1 cellular context compared by ENCODE assay signal in genomic region chr1:181104790-181105133, GRCh38.
TF ChIP-seq lines count a peak whose summit lies in the region.

No MANE protein-coding gene starts in this region.

TF ChIP-seq in K562, 482 proteins besides CTCF, POLR2A, EP300 and RAD21 (continued from another document and continues in another):
- no peak for TF ChIP-seq RNF219 (CRISPR knock-in tag; IDR thresholded peaks at IDR 0.05)
- TF ChIP-seq TSC22D4 (tag; IDR thresholded peaks at IDR 0.05) = no peak
- peak; percentile 72 for TF ChIP-seq ZBTB7A (IDR thresholded peaks at IDR 0.05; ENCODE audit: borderline replicate concordance, control insufficient read depth, low read depth, low read length)
- TF ChIP-seq ETV1 (tag; conservative IDR thresholded peaks at IDR 0.05; ENCODE audit: low read depth) = no peak
- no peak for TF ChIP-seq NR3C1 (CRISPR knock-in tag; IDR thresholded peaks at IDR 0.05)
- no peak for TF ChIP-seq SREBF1 (IDR thresholded peaks at IDR 0.05; ENCODE audit: borderline replicate concordance, low read depth, low read length)
- no peak for TF ChIP-seq MYNN (IDR thresholded peaks at IDR 0.05)
- no peak for TF ChIP-seq MYNN (CRISPR knock-in tag; IDR thresholded peaks at IDR 0.05)
- no peak for TF ChIP-seq SRSF3 (IDR thresholded peaks at IDR 0.05; ENCODE audit: insufficient read depth, low read length)
- TF ChIP-seq TAF15 (IDR thresholded peaks at IDR 0.05; ENCODE audit: low read depth, low read length) = no peak
- TF ChIP-seq SRF (CRISPR knock-in tag; IDR thresholded peaks at IDR 0.05) = no peak
- TF ChIP-seq TAF9B (IDR thresholded peaks at IDR 0.05; ENCODE audit: partially characterized antibody) = no peak
- TF ChIP-seq STAT5A (IDR thresholded peaks at IDR 0.05; ENCODE audit: borderline replicate concordance, low read length) = no peak
- TF ChIP-seq HOMEZ (CRISPR knock-in tag; IDR thresholded peaks at IDR 0.05) = no peak
- TF ChIP-seq ZNF274 (IDR thresholded peaks at IDR 0.05; ENCODE audit: borderline replicate concordance, low read depth, low read length) = no peak
- TF ChIP-seq ARID1B (IDR thresholded peaks at IDR 0.05) = no peak
- TF ChIP-seq ZNF644 (tag; IDR thresholded peaks at IDR 0.05; ENCODE audit: low read depth) = no peak
- no peak for TF ChIP-seq GTF2E2 (tag; IDR thresholded peaks at IDR 0.05)
- no peak for TF ChIP-seq MAFG (tag; conservative IDR thresholded peaks at IDR 0.05)
- peak; percentile 79 for TF ChIP-seq REST (CRISPR knock-in tag; IDR thresholded peaks at IDR 0.05; ENCODE audit: low read depth)
- no peak for TF ChIP-seq ZNF24 (IDR thresholded peaks at IDR 0.05)
- TF ChIP-seq CUX1 (CRISPR knock-in tag; IDR thresholded peaks at IDR 0.05) = no peak
- peak; percentile 79; the same call in 1 of the 2 replicates for TF ChIP-seq SUPT5H (IDR thresholded peaks at IDR 0.05)
- TF ChIP-seq ZNF280B (CRISPR knock-in tag; IDR thresholded peaks at IDR 0.05) = no peak
- TF ChIP-seq ZNF324 (CRISPR knock-in tag; IDR thresholded peaks at IDR 0.05) = no peak
- TF ChIP-seq CREB3L1 (IDR thresholded peaks at IDR 0.05; ENCODE audit: borderline replicate concordance, low read depth) = no peak
- no peak for TF ChIP-seq PPARD (CRISPR knock-in tag; IDR thresholded peaks at IDR 0.05)
- TF ChIP-seq ZNF449 (CRISPR knock-in tag; IDR thresholded peaks at IDR 0.05) = no peak
- TF ChIP-seq CHCHD3 (CRISPR knock-in tag; IDR thresholded peaks at IDR 0.05) = no peak
- no peak for TF ChIP-seq ZNF766 (CRISPR knock-in tag; conservative IDR thresholded peaks at IDR 0.05)
- TF ChIP-seq ZNF23 (CRISPR knock-in tag; IDR thresholded peaks at IDR 0.05) = no peak
- TF ChIP-seq ZNF239 (CRISPR knock-in tag; IDR thresholded peaks at IDR 0.05) = no peak
- TF ChIP-seq ZC3H4 (CRISPR knock-in tag; IDR thresholded peaks at IDR 0.05; ENCODE audit: borderline replicate concordance) = no peak
- TF ChIP-seq HNRNPLL (IDR thresholded peaks at IDR 0.05; ENCODE audit: low read depth, low read length, poor library complexity, severe bottlenecking) = no peak
- no peak for TF ChIP-seq CREB5 (CRISPR knock-in tag; IDR thresholded peaks at IDR 0.05)
- TF ChIP-seq ZNF354B (CRISPR knock-in tag; IDR thresholded peaks at IDR 0.05) = no peak
- TF ChIP-seq ZNF408 (CRISPR knock-in tag; IDR thresholded peaks at IDR 0.05; ENCODE audit: low read depth) = no peak
- no peak for TF ChIP-seq ILK (tag; IDR thresholded peaks at IDR 0.05; ENCODE audit: borderline replicate concordance, low read depth)
- TF ChIP-seq FOXP1 (CRISPR knock-in tag; IDR thresholded peaks at IDR 0.05) = no peak
- no peak for TF ChIP-seq ZNF280A (IDR thresholded peaks at IDR 0.05; ENCODE audit: low read depth, partially characterized antibody)
- TF ChIP-seq HMBOX1 (IDR thresholded peaks at IDR 0.05) = no peak
- 0 out of 2 replicates have a peak, but pooled peaks have one; percentile 40 for TF ChIP-seq KLF1 (tag; IDR thresholded peaks at IDR 0.05)
- TF ChIP-seq ASH1L (IDR thresholded peaks at IDR 0.05; ENCODE audit: borderline replicate concordance, low read depth, partially characterized antibody) = no peak
- TF ChIP-seq FIP1L1 (IDR thresholded peaks at IDR 0.05; ENCODE audit: low read depth, low read length, poor library complexity, severe bottlenecking) = no peak
